ENCODE assay signal across 8 cellular contexts in the genomic region with DNA sequence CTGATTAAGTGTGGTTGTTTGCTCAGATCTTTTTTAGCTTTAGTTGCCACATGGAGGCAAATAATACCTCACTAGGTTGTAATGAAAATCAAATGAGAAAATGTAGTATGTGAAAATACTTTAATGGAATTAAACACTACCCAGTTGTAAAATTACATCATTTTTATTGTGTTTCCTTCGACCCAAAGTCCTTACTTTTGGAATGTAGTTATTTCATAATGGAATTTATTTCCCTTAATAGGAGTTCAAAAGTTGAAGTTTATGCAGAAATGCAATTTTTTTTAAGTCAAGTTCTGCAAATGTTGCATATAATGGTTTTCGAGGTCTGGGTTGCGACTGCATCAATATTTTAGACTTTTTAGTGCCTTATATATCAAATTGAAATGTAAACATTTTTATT. TPM values are rescaled to one million over a fixed set of nuclear protein-coding genes. Genes with fewer than 3 reads are reported as not detected.
DNase-seq lines count a peak whose midpoint lies in the region; ATAC-seq, FAIRE-seq and TF ChIP-seq lines count a peak whose summit lies in the region.

No MANE protein-coding gene starts in this region.

- dilution Hi-C loops in keratinocyte (cut with MboI; ENCODE audit: extremely low pct_ligation_motif_present, low sequenced_read_pairs) = no loop called here

- no peak for TF ChIP-seq EP300 in transverse colon (IDR thresholded peaks at IDR 0.05; ENCODE audit: low read depth)

- no peak overlapping the region for H3K27ac Mint-ChIP-seq in activated naive CD4-positive, alpha-beta T cell treated with anti-CD3 and anti-CD28 coated beads, Interleukin-2, amount 10 ng/mL, durations not matched to agents 7 days and 5 days
- H3K27ac Mint-ChIP-seq in activated naive CD8-positive, alpha-beta T cell treated with anti-CD3 and anti-CD28 coated beads for 36 hours = peak overlapping the region; percentile 99

- H3K9ac ChIP-seq in keratinocyte (ENCODE audit: control insufficient read depth, extremely low read depth, insufficient read depth, low read length) = peak overlapping the region; percentile 90

- H3K4me3 ChIP-seq in keratinocyte (ENCODE audit: control insufficient read depth in 2 of 3, extremely low read depth in 1 of 3, insufficient read depth in 2 of 3, low read depth in 1 of 3, low read length in 3 of 3) = peak overlapping the region; percentile 75 to 91 (median 90)
- peak overlapping the region in 3 of 4 donors; percentile 68 to 88 (median 85) for H3K4me3 ChIP-seq in transverse colon

- no peak for DNase-seq in activated naive CD4-positive, alpha-beta T cell treated with anti-CD3 and anti-CD28 coated beads, Interleukin-2, amount 10 ng/mL, durations not matched to agents 7 days and 5 days
- no peak for DNase-seq in activated naive CD4-positive, alpha-beta T cell treated with anti-CD3 and anti-CD28 coated beads, Interleukin-2, amount 50 U/mL, for 16 hours
- no peak for DNase-seq in activated naive CD8-positive, alpha-beta T cell treated with anti-CD3 and anti-CD28 coated beads for 36 hours
- DNase-seq in keratinocyte (ENCODE audit: low read depth, low spot score) = no peak
- DNase-seq in transverse colon = no peak
- no peak for DNase-seq in DMS114 treated with DMSO at 0.1 percent for 48 hours (lab: John Stamatoyannopoulos, UW; ENCODE audit: unreplicated experiment)
- DNase-seq in HTR-8/SVneo (ENCODE audit: insufficient read length, low spot score) = no peak

- TF ChIP-seq POLR2A in transverse colon (IDR thresholded peaks at IDR 0.05) = no peak

- no peak for FAIRE-seq in keratinocyte (lab: Jason Lieb, UNC)
- no peak for FAIRE-seq in HTR-8/SVneo (lab: Jason Lieb, UNC)

- intact Hi-C loops in transverse colon (cut with DNase I; ENCODE audit: low total_unique reads) = no loop called here

- peak overlapping the region; percentile 91 for H3K27ac ChIP-seq in keratinocyte (ENCODE audit: control insufficient read depth, insufficient read depth, low read length)
- H3K27ac ChIP-seq in transverse colon = peak overlapping the region; percentile 87 to 99 (median 94)

- no peaks in the 10 kb centered on the region for H3K9me1 ChIP-seq in keratinocyte (ENCODE audit: control insufficient read depth, extremely low read depth, insufficient read depth, low read length)

- no peak for ATAC-seq in GM18867 (IDR thresholded peaks at IDR 0.05; ENCODE audit: unreplicated experiment)

- peaks cover 2% of the 10 kb centered on the region for H4K20me1 ChIP-seq in keratinocyte (ENCODE audit: control insufficient read depth, extremely low read depth, insufficient read depth, low read length)

- peaks cover 24% of the 10 kb centered on the region for H3K4me1 ChIP-seq in keratinocyte (ENCODE audit: control insufficient read depth, extremely low read depth, insufficient read depth, low read length)
- peaks cover 9 to 56% (median 40%) of the 10 kb centered on the region in 4 donors for H3K4me1 ChIP-seq in transverse colon

- H3K4me1 Mint-ChIP-seq in activated naive CD4-positive, alpha-beta T cell treated with anti-CD3 and anti-CD28 coated beads, Interleukin-2, amount 10 ng/mL, durations not matched to agents 7 days and 5 days = peaks cover 38% of the 10 kb centered on the region
- peaks cover 42% of the 10 kb centered on the region for H3K4me1 Mint-ChIP-seq in activated naive CD8-positive, alpha-beta T cell treated with anti-CD3 and anti-CD28 coated beads for 36 hours

- in situ Hi-C loops in transverse colon (cut with MboI; ENCODE audit: low pct_ligation_motif_present in 1 of 4, low pct_unique_long_range_greater_than_20kb in 1 of 4, low sequenced_read_pairs in 3 of 4) = loop anchor here in 1 of 4 donors (25.0 kb wide), 1 partner anchor 235 kb away; no protein-coding TSS in a partner anchor

- H3K9me3 ChIP-seq in keratinocyte (ENCODE audit: control insufficient read depth, low read depth, low read length) (no peaks in the 10 kb centered on the region), transverse colon (no peaks in the 10 kb centered on the region)

- WGBS in transverse colon (ENCODE audit: low coverage in 1 of 2), 2 donors = 2 to 4% methylated on average over 3 of the region's 3 CpGs

- H3K9me3 Mint-ChIP-seq in activated naive CD4-positive, alpha-beta T cell treated with anti-CD3 and anti-CD28 coated beads, Interleukin-2, amount 10 ng/mL, durations not matched to agents 7 days and 5 days = no peaks in the 10 kb centered on the region
- H3K9me3 Mint-ChIP-seq in activated naive CD8-positive, alpha-beta T cell treated with anti-CD3 and anti-CD28 coated beads for 36 hours = no peaks in the 10 kb centered on the region

- CTCF ChIA-PET in activated naive CD4-positive, alpha-beta T cell treated with anti-CD3 and anti-CD28 coated beads, Interleukin-2, amount 10 ng/mL, durations not matched to agents 7 days and 5 days (lab: Charles Lee) = interaction anchor here (0.7 kb wide), 1 partner anchor 29 kb away, joined by 3 read pairs; no protein-coding TSS in a partner anchor

- H3K79me2 ChIP-seq in keratinocyte (ENCODE audit: control insufficient read depth, insufficient read depth, low read length) = peaks cover 68% of the 10 kb centered on the region

- H3K27me3 ChIP-seq in keratinocyte (ENCODE audit: control insufficient read depth, extremely low read depth, insufficient read depth, low read length) (no peaks in the 10 kb centered on the region), transverse colon (no peaks in the 10 kb centered on the region)

- H3K27me3 Mint-ChIP-seq in activated naive CD4-positive, alpha-beta T cell treated with anti-CD3 and anti-CD28 coated beads, Interleukin-2, amount 10 ng/mL, durations not matched to agents 7 days and 5 days = peaks cover 10% of the 10 kb centered on the region
- peaks cover 3% of the 10 kb centered on the region for H3K27me3 Mint-ChIP-seq in activated naive CD8-positive, alpha-beta T cell treated with anti-CD3 and anti-CD28 coated beads for 36 hours

- TF ChIP-seq CTCF in keratinocyte (optimal IDR thresholded peaks at IDR 0.05 in 1 of 3, IDR thresholded peaks at IDR 0.05 in 1 of 3, conservative IDR thresholded peaks at IDR 0.05 in 1 of 3; ENCODE audit: extremely low read depth in 1 of 3, insufficient read depth in 2 of 3, low read length in 3 of 3) (no peak), transverse colon (IDR thresholded peaks at IDR 0.05) (no peak)

- H2AFZ ChIP-seq in keratinocyte (ENCODE audit: control insufficient read depth, low read length) = no peak overlapping the region

- peak overlapping the region; percentile 88 for H3K4me2 ChIP-seq in keratinocyte (ENCODE audit: control insufficient read depth, extremely low read depth, insufficient read depth, low read depth, low read length)

- H3K36me3 ChIP-seq in keratinocyte (ENCODE audit: control insufficient read depth in 2 of 2, extremely low read depth in 1 of 2, insufficient read depth in 2 of 2, low read length in 2 of 2) (peaks cover 0 to 4% of the 10 kb centered on the region in 2 experiments), transverse colon (no peaks in the 10 kb centered on the region)

- peaks cover 13% of the 10 kb centered on the region for H3K36me3 Mint-ChIP-seq in activated naive CD4-positive, alpha-beta T cell treated with anti-CD3 and anti-CD28 coated beads, Interleukin-2, amount 10 ng/mL, durations not matched to agents 7 days and 5 days
- peaks cover 23% of the 10 kb centered on the region for H3K36me3 Mint-ChIP-seq in activated naive CD8-positive, alpha-beta T cell treated with anti-CD3 and anti-CD28 coated beads for 36 hours

- H3K4me3 Mint-ChIP-seq in activated naive CD4-positive, alpha-beta T cell treated with anti-CD3 and anti-CD28 coated beads, Interleukin-2, amount 10 ng/mL, durations not matched to agents 7 days and 5 days = peak overlapping the region; percentile 92
- peak overlapping the region; percentile 97 for H3K4me3 Mint-ChIP-seq in activated naive CD8-positive, alpha-beta T cell treated with anti-CD3 and anti-CD28 coated beads for 36 hours

RNA-seq across cellular contexts. Expression of gene TNPO1, which starts 31.0 kb away (rescaled TPM):
- 100 to 1,000 TPM; 120 to 131 TPM for total RNA-seq in activated naive CD8-positive, alpha-beta T cell treated with anti-CD3 and anti-CD28 coated beads for 36 hours
- 59.9 to 123 TPM (median 76.8 TPM) in 3 replicates for polyA plus RNA-seq in keratinocyte
- polyA plus RNA-seq in keratinocyte (2011; ENCODE audit: low read depth) = 108 TPM
- polyA plus RNA-seq in keratinocyte (2011; cell fraction: cytosol; rRNA removed) = 64.7 and 86.9 TPM in 2 replicates
- polyA plus RNA-seq in keratinocyte (2011; cell fraction: nucleus; rRNA removed) = 65.4 and 98.4 TPM in 2 replicates
- 32.9 and 69.1 TPM in 2 replicates for polyA plus RNA-seq in keratinocyte (2012; ENCODE audit: low replicate concordance)
- polyA minus RNA-seq in keratinocyte = 95.4 to 241 TPM (median 192 TPM) in 3 replicates
- polyA minus RNA-seq in keratinocyte (2011; cell fraction: cytosol; rRNA and poly(A)+ RNA removed) = 127 TPM
- polyA minus RNA-seq in keratinocyte (2011; cell fraction: nucleus; rRNA and poly(A)+ RNA removed) = 138 and 265 TPM in 2 replicates
- total RNA-seq in transverse colon = 100 to 1,000 TPM in 2 of 4 donors, 10 to 100 TPM in 2; 30.3 to 391 (median 102) TPM
